ENCODE assay signal across 8 cellular contexts in genomic region chr1:233440952-233441401, GRCh38.
DNase-seq lines count a peak whose midpoint lies in the region; ATAC-seq and TF ChIP-seq lines count a peak whose summit lies in the region.

No MANE protein-coding gene starts in this region.

- TF ChIP-seq POLR2A in Peyer's patch (IDR thresholded peaks at IDR 0.05): no peak

- no peak overlapping the region for H3K27ac ChIP-seq in Peyer's patch

- TF ChIP-seq CTCF in GM12873 (IDR thresholded peaks at IDR 0.05; ENCODE audit: insufficient read depth, low read depth, low read length, missing control alignments): peak; percentile 74
- peak; percentile 72 for TF ChIP-seq CTCF in LNCaP clone FGC (IDR thresholded peaks at IDR 0.05; ENCODE audit: control insufficient read depth, extremely low read depth, insufficient read depth)
- TF ChIP-seq CTCF in Peyer's patch (IDR thresholded peaks at IDR 0.05): peak in 4 of 6 experiments; percentile 50 to 79 (median 74)
- peak; percentile 81 for TF ChIP-seq CTCF in epithelial cell of proximal tubule (conservative IDR thresholded peaks at IDR 0.05; ENCODE audit: low read depth, low read length)

- ATAC-seq in HG02623 (IDR thresholded peaks at IDR 0.05; ENCODE audit: unreplicated experiment): no peak
- ATAC-seq in GM21526 (IDR thresholded peaks at IDR 0.05; ENCODE audit: low FRiP score, unreplicated experiment): no peak

- H3K4me3 ChIP-seq in LNCaP clone FGC (ENCODE audit: low read depth, low read length) (no peak overlapping the region), Peyer's patch (no peak overlapping the region), epithelial cell of proximal tubule (ENCODE audit: low read depth, low read length) (no peak overlapping the region)

- peak; percentile 22 for DNase-seq in AG08396 (ENCODE audit: low spot score)
- peak; percentile 50 for DNase-seq in LNCaP clone FGC (ENCODE audit: low read depth)
- no peak for DNase-seq in Peyer's patch
- DNase-seq in epithelial cell of proximal tubule (ENCODE audit: low read depth): no peak
- DNase-seq in mucosa of gallbladder (ENCODE audit: low spot score): peak; percentile 16

- H3K36me3 ChIP-seq in Peyer's patch: no peaks in the 10 kb centered on the region

- H3K9me3 ChIP-seq in Peyer's patch: no peaks in the 10 kb centered on the region

- H3K27me3 ChIP-seq in Peyer's patch: no peaks in the 10 kb centered on the region

- no peaks in the 10 kb centered on the region for H3K4me1 ChIP-seq in Peyer's patch

Comparison
In these comparisons a context has a peak if more than half of its experiments do, and no peak if none do; other contexts are left out.
1. DNase-seq: peak in AG08396 (single experiment), LNCaP clone FGC (single experiment) and mucosa of gallbladder (single experiment); none in Peyer's patch (0 of 3) and epithelial cell of proximal tubule (single experiment).
2. Peak in every context shown above with its lines, with median percentiles within 50 percentile points of each other: CTCF ChIP-seq.